In the genomic region with DNA sequence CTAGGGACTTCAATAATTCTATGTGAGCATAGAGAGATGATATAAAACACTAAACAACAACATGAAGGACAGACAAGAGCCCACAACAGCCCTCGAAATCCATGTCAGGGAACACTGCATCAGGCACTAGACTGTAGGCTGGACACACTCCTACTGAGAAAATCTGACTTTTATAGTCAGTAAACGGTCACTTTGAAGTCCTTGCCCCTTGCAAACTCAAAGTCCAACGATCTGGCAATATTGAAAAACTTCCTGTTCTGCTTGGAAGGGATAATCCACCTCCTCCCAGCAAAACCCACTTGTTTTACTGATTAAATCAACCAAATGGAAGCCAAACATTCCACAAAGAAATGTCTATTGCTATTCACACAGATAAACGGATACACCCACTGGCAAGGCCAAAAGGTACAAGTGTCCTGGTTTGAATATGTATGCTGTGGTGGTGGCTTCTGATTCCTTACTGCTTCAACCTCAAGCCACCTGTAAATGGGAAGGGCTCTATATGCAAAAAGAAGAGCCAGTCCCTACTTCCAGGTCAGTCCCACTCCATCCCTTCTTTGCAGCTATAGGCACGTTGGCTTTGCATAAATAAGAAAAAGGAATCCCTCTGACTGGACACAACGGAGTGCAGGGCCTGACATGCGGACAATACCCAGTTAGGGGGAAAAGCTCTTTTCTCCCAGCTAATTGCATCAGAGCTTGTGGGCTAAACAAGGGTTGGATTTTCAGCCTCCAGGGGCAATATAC, we compare ENCODE assay signal across 1 cellular context.
TF ChIP-seq lines count a peak whose summit lies in the region.

No MANE protein-coding gene starts in this region.

TF ChIP-seq in HepG2, 621 proteins besides CTCF, POLR2A, EP300 and RAD21 (continued from another document and continues in another):
- TF ChIP-seq, protein P1, sequence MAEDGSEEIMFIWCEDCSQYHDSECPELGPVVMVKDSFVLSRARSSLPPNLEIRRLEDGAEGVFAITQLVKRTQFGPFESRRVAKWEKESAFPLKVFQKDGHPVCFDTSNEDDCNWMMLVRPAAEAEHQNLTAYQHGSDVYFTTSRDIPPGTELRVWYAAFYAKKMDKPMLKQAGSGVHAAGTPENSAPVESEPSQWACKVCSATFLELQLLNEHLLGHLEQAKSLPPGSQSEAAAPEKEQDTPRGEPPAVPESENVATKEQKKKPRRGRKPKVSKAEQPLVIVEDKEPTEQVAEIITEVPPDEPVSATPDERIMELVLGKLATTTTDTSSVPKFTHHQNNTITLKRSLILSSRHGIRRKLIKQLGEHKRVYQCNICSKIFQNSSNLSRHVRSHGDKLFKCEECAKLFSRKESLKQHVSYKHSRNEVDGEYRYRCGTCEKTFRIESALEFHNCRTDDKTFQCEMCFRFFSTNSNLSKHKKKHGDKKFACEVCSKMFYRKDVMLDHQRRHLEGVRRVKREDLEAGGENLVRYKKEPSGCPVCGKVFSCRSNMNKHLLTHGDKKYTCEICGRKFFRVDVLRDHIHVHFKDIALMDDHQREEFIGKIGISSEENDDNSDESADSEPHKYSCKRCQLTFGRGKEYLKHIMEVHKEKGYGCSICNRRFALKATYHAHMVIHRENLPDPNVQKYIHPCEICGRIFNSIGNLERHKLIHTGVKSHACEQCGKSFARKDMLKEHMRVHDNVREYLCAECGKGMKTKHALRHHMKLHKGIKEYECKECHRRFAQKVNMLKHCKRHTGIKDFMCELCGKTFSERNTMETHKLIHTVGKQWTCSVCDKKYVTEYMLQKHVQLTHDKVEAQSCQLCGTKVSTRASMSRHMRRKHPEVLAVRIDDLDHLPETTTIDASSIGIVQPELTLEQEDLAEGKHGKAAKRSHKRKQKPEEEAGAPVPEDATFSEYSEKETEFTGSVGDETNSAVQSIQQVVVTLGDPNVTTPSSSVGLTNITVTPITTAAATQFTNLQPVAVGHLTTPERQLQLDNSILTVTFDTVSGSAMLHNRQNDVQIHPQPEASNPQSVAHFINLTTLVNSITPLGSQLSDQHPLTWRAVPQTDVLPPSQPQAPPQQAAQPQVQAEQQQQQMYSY (CRISPR knock-in tag; IDR thresholded peaks at IDR 0.05), result peak; percentile 95
- no peak for TF ChIP-seq NFE2L2 (IDR thresholded peaks at IDR 0.05; ENCODE audit: low read length)
- TF ChIP-seq, protein P2, sequence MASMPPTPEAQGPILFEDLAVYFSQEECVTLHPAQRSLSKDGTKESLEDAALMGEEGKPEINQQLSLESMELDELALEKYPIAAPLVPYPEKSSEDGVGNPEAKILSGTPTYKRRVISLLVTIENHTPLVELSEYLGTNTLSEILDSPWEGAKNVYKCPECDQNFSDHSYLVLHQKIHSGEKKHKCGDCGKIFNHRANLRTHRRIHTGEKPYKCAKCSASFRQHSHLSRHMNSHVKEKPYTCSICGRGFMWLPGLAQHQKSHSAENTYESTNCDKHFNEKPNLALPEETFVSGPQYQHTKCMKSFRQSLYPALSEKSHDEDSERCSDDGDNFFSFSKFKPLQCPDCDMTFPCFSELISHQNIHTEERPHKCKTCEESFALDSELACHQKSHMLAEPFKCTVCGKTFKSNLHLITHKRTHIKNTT (CRISPR knock-in tag; IDR thresholded peaks at IDR 0.05), result no peak
- TF ChIP-seq, protein P3, sequence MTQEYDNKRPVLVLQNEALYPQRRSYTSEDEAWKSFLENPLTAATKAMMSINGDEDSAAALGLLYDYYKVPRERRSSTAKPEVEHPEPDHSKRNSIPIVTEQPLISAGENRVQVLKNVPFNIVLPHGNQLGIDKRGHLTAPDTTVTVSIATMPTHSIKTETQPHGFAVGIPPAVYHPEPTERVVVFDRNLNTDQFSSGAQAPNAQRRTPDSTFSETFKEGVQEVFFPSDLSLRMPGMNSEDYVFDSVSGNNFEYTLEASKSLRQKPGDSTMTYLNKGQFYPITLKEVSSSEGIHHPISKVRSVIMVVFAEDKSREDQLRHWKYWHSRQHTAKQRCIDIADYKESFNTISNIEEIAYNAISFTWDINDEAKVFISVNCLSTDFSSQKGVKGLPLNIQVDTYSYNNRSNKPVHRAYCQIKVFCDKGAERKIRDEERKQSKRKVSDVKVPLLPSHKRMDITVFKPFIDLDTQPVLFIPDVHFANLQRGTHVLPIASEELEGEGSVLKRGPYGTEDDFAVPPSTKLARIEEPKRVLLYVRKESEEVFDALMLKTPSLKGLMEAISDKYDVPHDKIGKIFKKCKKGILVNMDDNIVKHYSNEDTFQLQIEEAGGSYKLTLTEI (CRISPR knock-in tag; conservative IDR thresholded peaks at IDR 0.05), result no peak
- TF ChIP-seq, protein P4, sequence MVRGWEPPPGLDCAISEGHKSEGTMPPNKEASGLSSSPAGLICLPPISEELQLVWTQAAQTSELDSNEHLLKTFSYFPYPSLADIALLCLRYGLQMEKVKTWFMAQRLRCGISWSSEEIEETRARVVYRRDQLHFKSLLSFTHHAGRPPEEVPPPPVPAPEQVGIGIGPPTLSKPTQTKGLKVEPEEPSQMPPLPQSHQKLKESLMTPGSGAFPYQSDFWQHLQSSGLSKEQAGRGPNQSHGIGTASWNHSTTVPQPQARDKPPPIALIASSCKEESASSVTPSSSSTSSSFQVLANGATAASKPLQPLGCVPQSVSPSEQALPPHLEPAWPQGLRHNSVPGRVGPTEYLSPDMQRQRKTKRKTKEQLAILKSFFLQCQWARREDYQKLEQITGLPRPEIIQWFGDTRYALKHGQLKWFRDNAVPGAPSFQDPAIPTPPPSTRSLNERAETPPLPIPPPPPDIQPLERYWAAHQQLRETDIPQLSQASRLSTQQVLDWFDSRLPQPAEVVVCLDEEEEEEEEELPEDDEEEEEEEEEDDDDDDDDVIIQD (CRISPR knock-in tag; IDR thresholded peaks at IDR 0.05; ENCODE audit: low read depth), result peak; percentile 64; the same call in 1 of the 2 replicates
- TF ChIP-seq MIER3 (CRISPR knock-in tag; IDR thresholded peaks at IDR 0.05; ENCODE audit: borderline replicate concordance), result peak; percentile 13; the same call in 1 of the 2 replicates
- TF ChIP-seq, protein P5, sequence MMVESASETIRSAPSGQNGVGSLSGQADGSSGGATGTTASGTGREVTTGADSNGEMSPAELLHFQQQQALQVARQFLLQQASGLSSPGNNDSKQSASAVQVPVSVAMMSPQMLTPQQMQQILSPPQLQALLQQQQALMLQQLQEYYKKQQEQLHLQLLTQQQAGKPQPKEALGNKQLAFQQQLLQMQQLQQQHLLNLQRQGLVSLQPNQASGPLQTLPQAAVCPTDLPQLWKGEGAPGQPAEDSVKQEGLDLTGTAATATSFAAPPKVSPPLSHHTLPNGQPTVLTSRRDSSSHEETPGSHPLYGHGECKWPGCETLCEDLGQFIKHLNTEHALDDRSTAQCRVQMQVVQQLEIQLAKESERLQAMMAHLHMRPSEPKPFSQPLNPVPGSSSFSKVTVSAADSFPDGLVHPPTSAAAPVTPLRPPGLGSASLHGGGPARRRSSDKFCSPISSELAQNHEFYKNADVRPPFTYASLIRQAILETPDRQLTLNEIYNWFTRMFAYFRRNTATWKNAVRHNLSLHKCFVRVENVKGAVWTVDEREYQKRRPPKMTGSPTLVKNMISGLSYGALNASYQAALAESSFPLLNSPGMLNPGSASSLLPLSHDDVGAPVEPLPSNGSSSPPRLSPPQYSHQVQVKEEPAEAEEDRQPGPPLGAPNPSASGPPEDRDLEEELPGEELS (CRISPR knock-in tag; IDR thresholded peaks at IDR 0.05), result peak; percentile 97
- TF ChIP-seq ARNTL (CRISPR knock-in tag; IDR thresholded peaks at IDR 0.05), result peak; percentile 50
- TF ChIP-seq GMEB1 (CRISPR knock-in tag; IDR thresholded peaks at IDR 0.05; ENCODE audit: borderline replicate concordance), result peak; percentile 39; the same call in 1 of the 2 replicates
- TF ChIP-seq ZNF564 (CRISPR knock-in tag; IDR thresholded peaks at IDR 0.05), result no peak
- no peak for TF ChIP-seq ZFP37 (CRISPR knock-in tag; IDR thresholded peaks at IDR 0.05; ENCODE audit: borderline replicate concordance)
- no peak for TF ChIP-seq THYN1 (CRISPR knock-in tag; IDR thresholded peaks at IDR 0.05; ENCODE audit: borderline replicate concordance, low read depth)
- peak; percentile 31; the same call in 1 of the 2 replicates for TF ChIP-seq MEIS1 (CRISPR knock-in tag; IDR thresholded peaks at IDR 0.05; ENCODE audit: borderline replicate concordance)
- peak; percentile 40; the same call in 1 of the 2 replicates for TF ChIP-seq ZNF230 (CRISPR knock-in tag; IDR thresholded peaks at IDR 0.05)
- TF ChIP-seq ZNF136 (CRISPR knock-in tag; IDR thresholded peaks at IDR 0.05; ENCODE audit: low read depth), result peak; percentile 85; the same call in 1 of the 2 replicates
- no peak for TF ChIP-seq ZNF615 (CRISPR knock-in tag; IDR thresholded peaks at IDR 0.05; ENCODE audit: borderline replicate concordance)
- no peak for TF ChIP-seq ZNF850 (CRISPR knock-in tag; conservative IDR thresholded peaks at IDR 0.05)
- TF ChIP-seq HIC2 (CRISPR knock-in tag; IDR thresholded peaks at IDR 0.05; ENCODE audit: low read depth), result peak; percentile 31; the same call in 1 of the 2 replicates
- no peak; the same call in 1 of the 2 replicates for TF ChIP-seq DMAP1 (CRISPR knock-in tag; IDR thresholded peaks at IDR 0.05)
- TF ChIP-seq ZNF496 (CRISPR knock-in tag; IDR thresholded peaks at IDR 0.05; ENCODE audit: insufficient replicate concordance), result no peak
- TF ChIP-seq NFIB (CRISPR knock-in tag; IDR thresholded peaks at IDR 0.05; ENCODE audit: borderline replicate concordance), result no peak
- 0 out of 2 replicates have a peak, but pooled peaks have one; percentile 81 for TF ChIP-seq GTF3A (CRISPR knock-in tag; conservative IDR thresholded peaks at IDR 0.05)
- no peak for TF ChIP-seq ATAD3A (CRISPR knock-in tag; IDR thresholded peaks at IDR 0.05)
- TF ChIP-seq RBM22 (optimal IDR thresholded peaks at IDR 0.05; ENCODE audit: low read length), result no peak
- peak; percentile 47; the same call in 1 of the 2 replicates for TF ChIP-seq ZNF263 (CRISPR knock-in tag; IDR thresholded peaks at IDR 0.05)
- peak; percentile 96 for TF ChIP-seq ARID5B (CRISPR knock-in tag; IDR thresholded peaks at IDR 0.05)
- no peak for TF ChIP-seq KLF12 (CRISPR knock-in tag; IDR thresholded peaks at IDR 0.05; ENCODE audit: borderline replicate concordance)
- no peak; the same call in 1 of the 2 replicates for TF ChIP-seq ZNF101 (CRISPR knock-in tag; IDR thresholded peaks at IDR 0.05; ENCODE audit: borderline replicate concordance, low read depth)
- TF ChIP-seq NR1H2 (CRISPR knock-in tag; IDR thresholded peaks at IDR 0.05; ENCODE audit: borderline replicate concordance, low read depth), result no peak
- TF ChIP-seq TFE3 (CRISPR knock-in tag; IDR thresholded peaks at IDR 0.05), result peak; percentile 66
- no peak for TF ChIP-seq FOXP1 (IDR thresholded peaks at IDR 0.05)
- peak; percentile 73; the same call in 1 of the 2 replicates for TF ChIP-seq FOXP1 (CRISPR knock-in tag; IDR thresholded peaks at IDR 0.05)
- TF ChIP-seq ZNF124 (CRISPR knock-in tag; IDR thresholded peaks at IDR 0.05), result peak; percentile 86; the same call in 1 of the 2 replicates
